ENCODE assay signal across 9 cellular contexts in genomic region chr15:84714372-84714771, GRCh38. TPM values are rescaled to one million over a fixed set of nuclear protein-coding genes. Genes with fewer than 3 reads are reported as not detected.
DNase-seq lines count a peak whose midpoint lies in the region; FAIRE-seq and TF ChIP-seq lines count a peak whose summit lies in the region.
"Had no signal": no experiment of that assay in that cellular context is flagged by ENCODE, and none has a peak within 500 bp of the region (broad histone marks: within the 10 kb centered on the region; RNA-seq: fewer than 3 reads in every experiment).

No MANE protein-coding gene starts in this region.

- no peaks in the 10 kb centered on the region for H3K9me2 ChIP-seq in PC-9 (ENCODE audit: insufficient read depth)

- no peak overlapping the region for H2AK5ac ChIP-seq in trophoblast cell (ENCODE audit: low read length)

- H3K4me1 ChIP-seq in PC-9 (replicated peaks; ENCODE audit: insufficient read depth) (peaks cover 15% of the 10 kb centered on the region), endocrine pancreas (ENCODE audit: control insufficient read depth, insufficient read depth, low read length) (peaks cover 11% of the 10 kb centered on the region), trophoblast cell (ENCODE audit: control insufficient read depth in 1 of 2, insufficient read depth in 2 of 2, low read length in 2 of 2) (no peaks in the 10 kb centered on the region)

- no peaks in the 10 kb centered on the region; the same call in 1 of the 2 replicates for H3K9me3 ChIP-seq in PC-9 (ENCODE audit: insufficient read depth, low read depth)
- no peaks in the 10 kb centered on the region for H3K9me3 ChIP-seq in endocrine pancreas (ENCODE audit: control insufficient read depth, low read length)
- no peaks in the 10 kb centered on the region for H3K9me3 ChIP-seq in trophoblast cell (ENCODE audit: insufficient read depth, low read depth, low read length)

- no peak overlapping the region for H2BK5ac ChIP-seq in trophoblast cell (ENCODE audit: low read depth, low read length, poor library complexity)

- H3K79me1 ChIP-seq in trophoblast cell (ENCODE audit: low read length): peaks cover 12% of the 10 kb centered on the region

- H3K14ac ChIP-seq in trophoblast cell (ENCODE audit: low read length): no peak overlapping the region

- H3K9ac ChIP-seq in endocrine pancreas (ENCODE audit: control insufficient read depth, insufficient read depth, low read length) (no peak overlapping the region), trophoblast cell (ENCODE audit: low read length) (no peak overlapping the region)

- H2BK12ac ChIP-seq in trophoblast cell (ENCODE audit: low read length): no peak overlapping the region

- intact Hi-C loops in PC-9 (cut with micrococcal nuclease; ENCODE audit: unreplicated experiment): no loop called here

- no peak for FAIRE-seq in frontal cortex (lab: Jason Lieb, UNC)

- H3K79me2 ChIP-seq in PC-9 (ENCODE audit: low read depth) (peaks cover 73% of the 10 kb centered on the region), trophoblast cell (ENCODE audit: control insufficient read depth, insufficient read depth, low read length, poor library complexity) (peaks cover 19% of the 10 kb centered on the region)

- H4K8ac ChIP-seq in trophoblast cell (ENCODE audit: low read depth, low read length): no peak overlapping the region

- CTCF ChIA-PET in PC-9 (lab: Charles Lee): no interaction called here

- no peak overlapping the region for H3K23ac ChIP-seq in trophoblast cell (ENCODE audit: low read length)

- DNase-seq in GM12864 (ENCODE audit: low read depth) (no peak), PC-9 (no peak), trophoblast cell (no peak), D341Med (ENCODE audit: low spot score) (no peak), activated gamma-delta T cell treated with Interleukin-2 at 50 U/mL for 16 hours (no peak), cerebellar nuclear complex (lab: John Stamatoyannopoulos, UW) (no peak), frontal cortex (ENCODE audit: low spot score in 2 of 2) (no peak)
- DNase-seq: OCI-M1 had no signal

- peaks cover 23% of the 10 kb centered on the region; the same call in 1 of the 2 replicates for H3F3A ChIP-seq in PC-9 (ENCODE audit: insufficient read depth, low read depth)

- H3K4ac ChIP-seq in trophoblast cell (ENCODE audit: low read depth, low read length): peak overlapping the region; percentile 88

- no peak overlapping the region for H3K18ac ChIP-seq in trophoblast cell (ENCODE audit: low read length)

- H3K36me3 ChIP-seq in PC-9 (ENCODE audit: low read depth) (peaks cover 20% of the 10 kb centered on the region), endocrine pancreas (ENCODE audit: control insufficient read depth, insufficient read depth, low read length) (peaks cover 3% of the 10 kb centered on the region), trophoblast cell (ENCODE audit: control insufficient read depth in 1 of 2, insufficient read depth in 2 of 2, low read length in 2 of 2) (peaks cover 10 to 20% of the 10 kb centered on the region in 2 experiments)

- POLR2A ChIA-PET in PC-9 (lab: Charles Lee; ENCODE audit: unreplicated experiment): no interaction called here

- H2AFZ ChIP-seq in PC-9 (no peak overlapping the region), trophoblast cell (ENCODE audit: insufficient read depth, low read length, poor library complexity) (no peak overlapping the region)

- no TSS peak for BruUV-seq in PC-9 (replicated peaks; lab: Mats Ljungman, UMichigan)

- no peak overlapping the region for H4K12ac ChIP-seq in trophoblast cell (ENCODE audit: low read depth, low read length)

- H3K4me3 ChIP-seq in GM12864 (ENCODE audit: low read depth, low read length) (peak overlapping the region; percentile 90), PC-9 (peak overlapping the region; percentile 67), endocrine pancreas (ENCODE audit: control insufficient read depth, insufficient read depth, low read length) (peak overlapping the region; percentile 96), trophoblast cell (ENCODE audit: low read depth, low read length) (no peak overlapping the region)

- H3K27me3 ChIP-seq in PC-9 (ENCODE audit: insufficient read depth, low read depth) (no peaks in the 10 kb centered on the region), endocrine pancreas (ENCODE audit: control insufficient read depth, insufficient read depth, low read length) (no peaks in the 10 kb centered on the region), trophoblast cell (ENCODE audit: insufficient read depth, low read length) (no peaks in the 10 kb centered on the region)

- TF ChIP-seq CTCF in GM12864 (IDR thresholded peaks at IDR 0.05; ENCODE audit: low read depth, low read length, missing control alignments): no peak
- no peak for TF ChIP-seq CTCF in PC-9 (conservative IDR thresholded peaks at IDR 0.05)

- H4K20me1 ChIP-seq in PC-9 (ENCODE audit: insufficient read depth): peaks cover 37% of the 10 kb centered on the region

- no CpG with 5 or more reads among the region's 5 CpGs for WGBS in trophoblast cell (ENCODE audit: extremely low coverage, insufficient coverage, insufficient read length)

- H3K4me2 ChIP-seq in PC-9: peak overlapping the region; percentile 94
- no peak overlapping the region for H3K4me2 ChIP-seq in trophoblast cell (ENCODE audit: low read length)

- no peak overlapping the region for H4K91ac ChIP-seq in trophoblast cell (ENCODE audit: low read depth, low read length)

- peak overlapping the region; percentile 85; the same call in 1 of the 2 replicates for H3K27ac ChIP-seq in PC-9
- H3K27ac ChIP-seq in trophoblast cell (ENCODE audit: low read depth, low read length): no peak overlapping the region

- no peak overlapping the region for H2BK120ac ChIP-seq in trophoblast cell (ENCODE audit: insufficient read depth, low read length, poor library complexity)

RNA-seq across cellular contexts. Expression of gene SEC11A, which starts 1.6 kb away (rescaled TPM):
- total RNA-seq in PC-9 (2021): 146 and 174 TPM in 2 replicates
- polyA plus RNA-seq in trophoblast cell (2013): 316 and 319 TPM in 2 replicates
- total RNA-seq in frontal cortex: 79.5 TPM

RNA-seq across cellular contexts. Expression of gene ZNF592, which starts 34.0 kb away (rescaled TPM):
- total RNA-seq in PC-9 (2021) (20.8 and 27.5 TPM in 2 replicates), frontal cortex (4.5 TPM)
- polyA plus RNA-seq in trophoblast cell (2013): 25.3 and 25.7 TPM in 2 replicates

RNA-seq across cellular contexts. Expression of gene NMB, which starts 56.4 kb away (rescaled TPM):
- total RNA-seq in PC-9 (2021) (66.7 and 77.1 TPM in 2 replicates), frontal cortex (2.4 TPM)
- 9.5 and 10.1 TPM in 2 replicates for polyA plus RNA-seq in trophoblast cell (2013)

Comparison
In these comparisons a context has a peak if more than half of its experiments do, and no peak if none do; other contexts are left out.
1. RNA of gene NMB, which starts 56.4 kb away (total RNA-seq): 66.7 to 77.1 TPM in PC-9; 2.4 TPM in frontal cortex (single experiment); every median in the first group is over 10 times any median in the second.